ENCODE assay signal across 20 cellular contexts in genomic region chr5:119179857-119180641, GRCh38.
DNase-seq lines count a peak whose midpoint lies in the region; ATAC-seq and TF ChIP-seq lines count a peak whose summit lies in the region.
"Had no signal": no experiment of that assay in that cellular context is flagged by ENCODE, and none has a peak within 500 bp of the region (broad histone marks: within the 10 kb centered on the region; RNA-seq: fewer than 3 reads in every experiment).

No MANE protein-coding gene starts in this region.

- no peaks in the 10 kb centered on the region for H3K36me3 ChIP-seq in PC-3 (ENCODE audit: low read depth, low read length)
- no peaks in the 10 kb centered on the region for H3K36me3 ChIP-seq in CD4-positive, alpha-beta memory T cell (ENCODE audit: insufficient read depth, low read length)

- intact Hi-C loops in PC-3 (cut with micrococcal nuclease), result no loop called here
- intact Hi-C loops in CD4-positive, alpha-beta memory T cell (cut with micrococcal nuclease), result loop anchor here (10.0 kb wide), 1 partner anchor 125 kb away; no protein-coding TSS in a partner anchor

- H4K20me1 ChIP-seq in PC-3 (ENCODE audit: low read length), result no peaks in the 10 kb centered on the region
- H4K20me1 ChIP-seq: BLaER1 treated with 17β-estradiol and CSF1 and Interleukin-3, amounts not matched to agents 10 nM and 100 nM had no signal

- no peaks in the 10 kb centered on the region for H3K27me3 Mint-ChIP-seq in CD4-positive, alpha-beta memory T cell
- H3K27me3 Mint-ChIP-seq: activated naive CD8-positive, alpha-beta T cell treated with anti-CD3 and anti-CD28 coated beads, Interleukin-2, amount 50 U/mL, for 24 hours; naive thymus-derived CD4-positive, alpha-beta T cell; stimulated activated memory B cell treated with anti-CD40 and anti-IgM and Interleukin-4, amounts not matched to agents 10 μg/mL and 1 μg/mL and 100 μg/mL, for 72 hours had no signal

- DNase-seq in HFF-Myc (ENCODE audit: extremely low read depth, low read depth), result peak; percentile 12
- DNase-seq in PC-3, result peak; percentile 28
- peak; percentile 24 for DNase-seq in epithelial cell of esophagus (ENCODE audit: low read depth)
- peak; percentile 0 for DNase-seq in stromal cell of bone marrow (ENCODE audit: low read depth)
- DNase-seq in stimulated activated CD4-positive, alpha-beta T cell treated with anti-CD3 and anti-CD28 coated beads, Interleukin-4, amount 100 ng/mL, for 24 hours, result no peak
- no peak for DNase-seq in activated CD4-positive, alpha-beta T cell treated with anti-CD3 and anti-CD28 coated beads, Interleukin-2, amount 50 U/mL, for 1 hour
- DNase-seq in CD4-positive, alpha-beta memory T cell, result no peak
- DNase-seq: activated naive CD8-positive, alpha-beta T cell treated with anti-CD3 and anti-CD28 coated beads, Interleukin-2, amount 50 U/mL, for 24 hours; cerebellar nuclear complex; endodermal cell; gastrocnemius medialis; left ventricle myocardium inferior; naive thymus-derived CD4-positive, alpha-beta T cell; NCI-H2029; NCI-H524 treated with DMSO at 0.1 percent for 48 hours; psoas muscle; spleen; trophoblast cell had no signal

- H2AFZ ChIP-seq in PC-3 (ENCODE audit: low read length), result no peak overlapping the region

- no peaks in the 10 kb centered on the region for H3K9me3 Mint-ChIP-seq in CD4-positive, alpha-beta memory T cell
- H3K9me3 Mint-ChIP-seq: activated naive CD8-positive, alpha-beta T cell treated with anti-CD3 and anti-CD28 coated beads, Interleukin-2, amount 50 U/mL, for 24 hours; endodermal cell; naive thymus-derived CD4-positive, alpha-beta T cell; stimulated activated memory B cell treated with anti-CD40 and anti-IgM and Interleukin-4, amounts not matched to agents 10 μg/mL and 1 μg/mL and 100 μg/mL, for 72 hours had no signal

- H3K4me3 ChIP-seq in HFF-Myc (replicated peaks; ENCODE audit: low read depth, low read length), result no peak overlapping the region
- H3K4me3 ChIP-seq in PC-3 (ENCODE audit: low read length), result no peak overlapping the region
- no peak overlapping the region for H3K4me3 ChIP-seq in epithelial cell of esophagus (ENCODE audit: low read length)
- H3K4me3 ChIP-seq in CD4-positive, alpha-beta memory T cell (ENCODE audit: low read length in 2 of 2), result no peak overlapping the region
- H3K4me3 ChIP-seq: BLaER1 treated with 17β-estradiol and CSF1 and Interleukin-3, amounts not matched to agents 10 nM and 100 nM; gastrocnemius medialis; left ventricle myocardium inferior; psoas muscle; spleen had no signal

- H3K4me1 ChIP-seq in PC-3 (ENCODE audit: insufficient read depth, low read length), result peaks cover 8% of the 10 kb centered on the region; the same call in 1 of the 2 replicates
- no peaks in the 10 kb centered on the region for H3K4me1 ChIP-seq in CD4-positive, alpha-beta memory T cell (ENCODE audit: insufficient read depth, low read length)
- H3K4me1 ChIP-seq: BLaER1 treated with 17β-estradiol and CSF1 and Interleukin-3, amounts not matched to agents 10 nM and 100 nM; gastrocnemius medialis; left ventricle myocardium inferior; psoas muscle; spleen had no signal

- CTCF ChIA-PET in PC-3 (lab: Charles Lee), result no interaction called here
- CTCF ChIA-PET in CD4-positive, alpha-beta memory T cell (lab: Charles Lee; ENCODE audit: partially characterized antibody), result no interaction called here

- H3K27me3 ChIP-seq in PC-3 (ENCODE audit: low read length), result no peaks in the 10 kb centered on the region
- H3K27me3 ChIP-seq in CD4-positive, alpha-beta memory T cell (ENCODE audit: insufficient read depth, low read length), result no peaks in the 10 kb centered on the region
- H3K27me3 ChIP-seq: BLaER1 treated with 17β-estradiol and CSF1 and Interleukin-3, amounts not matched to agents 10 nM and 100 nM; gastrocnemius medialis; spleen had no signal

- no peak overlapping the region for H3K27ac ChIP-seq in PC-3 (ENCODE audit: low read length)
- H3K27ac ChIP-seq in CD4-positive, alpha-beta memory T cell (ENCODE audit: low read depth, low read length), result no peak overlapping the region
- H3K27ac ChIP-seq: BLaER1 treated with 17β-estradiol and CSF1 and Interleukin-3, amounts not matched to agents 10 nM and 100 nM; gastrocnemius medialis; left ventricle myocardium inferior; psoas muscle; spleen had no signal

- no peaks in the 10 kb centered on the region for H3F3A ChIP-seq in PC-3 (ENCODE audit: low read length, unreplicated experiment)

- H3K4me2 ChIP-seq in PC-3 (ENCODE audit: low read length), result no peak overlapping the region
- H3K4me2 ChIP-seq: BLaER1 treated with 17β-estradiol and CSF1 and Interleukin-3, amounts not matched to agents 10 nM and 100 nM had no signal

- no peak for TF ChIP-seq CTCF in HFF-Myc (IDR thresholded peaks at IDR 0.05; ENCODE audit: low read depth, low read length, missing control alignments)
- TF ChIP-seq CTCF in PC-3 (conservative IDR thresholded peaks at IDR 0.05; ENCODE audit: low read depth, low read length), result no peak
- TF ChIP-seq CTCF in epithelial cell of esophagus (IDR thresholded peaks at IDR 0.05; ENCODE audit: insufficient read depth, low read depth, low read length, missing control alignments), result no peak

- POLR2A ChIA-PET in PC-3 (lab: Charles Lee; ENCODE audit: unreplicated experiment), result no interaction called here
- POLR2A ChIA-PET in CD4-positive, alpha-beta memory T cell (lab: Charles Lee; ENCODE audit: partially characterized antibody), result interaction anchor here (1.6 kb wide), 1 partner anchor 10 kb away, joined by 3 read pairs; no protein-coding TSS in a partner anchor

- H3K9me2 ChIP-seq in PC-3 (replicated peaks; ENCODE audit: low read length), result no peaks in the 10 kb centered on the region

- H3K9me3 ChIP-seq in PC-3 (ENCODE audit: low read length), result no peaks in the 10 kb centered on the region
- no peaks in the 10 kb centered on the region for H3K9me3 ChIP-seq in CD4-positive, alpha-beta memory T cell (ENCODE audit: control insufficient read depth in 1 of 2, low read length in 2 of 2)
- H3K9me3 ChIP-seq: BLaER1 treated with 17β-estradiol and CSF1 and Interleukin-3, amounts not matched to agents 10 nM and 100 nM; gastrocnemius medialis; left ventricle myocardium inferior; psoas muscle; spleen had no signal

- ATAC-seq in PC-3, result peak; percentile 62; the same call in 1 of the 2 replicates
- ATAC-seq: activated naive CD8-positive, alpha-beta T cell treated with anti-CD3 and anti-CD28 coated beads, Interleukin-2, amount 50 U/mL, for 24 hours; gastrocnemius medialis; naive thymus-derived CD4-positive, alpha-beta T cell; psoas muscle; stimulated activated memory B cell treated with anti-CD40 and anti-IgM and Interleukin-4, amounts not matched to agents 10 μg/mL and 1 μg/mL and 100 μg/mL, for 72 hours had no signal

- no peak overlapping the region for H3K9ac ChIP-seq in PC-3 (ENCODE audit: low read length)
- H3K9ac ChIP-seq: BLaER1 treated with 17β-estradiol and CSF1 and Interleukin-3, amounts not matched to agents 10 nM and 100 nM had no signal

- no peaks in the 10 kb centered on the region for H3K4me1 Mint-ChIP-seq in CD4-positive, alpha-beta memory T cell
- H3K4me1 Mint-ChIP-seq: endodermal cell had no signal

- no peak overlapping the region for H3K27ac Mint-ChIP-seq in CD4-positive, alpha-beta memory T cell
- H3K27ac Mint-ChIP-seq: activated naive CD8-positive, alpha-beta T cell treated with anti-CD3 and anti-CD28 coated beads, Interleukin-2, amount 50 U/mL, for 24 hours; endodermal cell; naive thymus-derived CD4-positive, alpha-beta T cell; stimulated activated memory B cell treated with anti-CD40 and anti-IgM and Interleukin-4, amounts not matched to agents 10 μg/mL and 1 μg/mL and 100 μg/mL, for 72 hours had no signal

- H3K4me3 Mint-ChIP-seq in CD4-positive, alpha-beta memory T cell, result no peak overlapping the region
- H3K4me3 Mint-ChIP-seq: activated naive CD8-positive, alpha-beta T cell treated with anti-CD3 and anti-CD28 coated beads, Interleukin-2, amount 50 U/mL, for 24 hours; endodermal cell; naive thymus-derived CD4-positive, alpha-beta T cell; stimulated activated memory B cell treated with anti-CD40 and anti-IgM and Interleukin-4, amounts not matched to agents 10 μg/mL and 1 μg/mL and 100 μg/mL, for 72 hours had no signal

- H3K36me3 Mint-ChIP-seq in CD4-positive, alpha-beta memory T cell, result peaks cover 11 to 33% of the 10 kb centered on the region in 2 donors

- no peaks in the 10 kb centered on the region for H3K79me2 ChIP-seq in PC-3 (ENCODE audit: low read length)

- BruUV-seq in PC-3 (replicated peaks; lab: Mats Ljungman, UMichigan), result no TSS peak

Comparison
In these comparisons a context has a peak if more than half of its experiments do, and no peak if none do; other contexts are left out.
1. DNase-seq: peak in HFF-Myc (single experiment), PC-3 (single experiment), epithelial cell of esophagus (single experiment) and stromal cell of bone marrow (single experiment); none in stimulated activated CD4-positive, alpha-beta T cell treated with anti-CD3 and anti-CD28 coated beads, Interleukin-4, amount 100 ng/mL, for 24 hours (single experiment), activated CD4-positive, alpha-beta T cell treated with anti-CD3 and anti-CD28 coated beads, Interleukin-2, amount 50 U/mL, for 1 hour (single experiment) and CD4-positive, alpha-beta memory T cell (0 of 5).